ENCODE assay signal across 19 cellular contexts in genomic region chr16:48574766-48575165, GRCh38. TPM values are rescaled to one million over a fixed set of nuclear protein-coding genes. Genes with fewer than 3 reads are reported as not detected.
DNase-seq lines count a peak whose midpoint lies in the region; ATAC-seq and TF ChIP-seq lines count a peak whose summit lies in the region.
"Had no signal": no experiment of that assay in that cellular context is flagged by ENCODE, and none has a peak within 500 bp of the region (broad histone marks: within the 10 kb centered on the region; RNA-seq: fewer than 3 reads in every experiment).

No MANE protein-coding gene starts in this region.

- intact Hi-C loops in Right ventricle myocardium superior (cut with DNase I) (no loop called here), cardiac septum (cut with DNase I) (no loop called here)

- no peak overlapping the region for H2AFZ ChIP-seq in smooth muscle cell (ENCODE audit: low read depth)

- H3K4me2 ChIP-seq in smooth muscle cell, result no peak overlapping the region
- H3K4me2 ChIP-seq: BLaER1, SK-N-SH had no signal

- ATAC-seq in Right ventricle myocardium superior (ENCODE audit: poor library complexity) (peak; percentile 33), RWPE2 (ENCODE audit: low read depth) (0 out of 3 replicates have a peak, but pooled peaks have one; percentile 49), foreskin keratinocyte (peak; percentile 54)
- ATAC-seq: psoas muscle had no signal

- H3K9me3 ChIP-seq in RWPE2 (ENCODE audit: severe bottlenecking), result no peaks in the 10 kb centered on the region
- no peaks in the 10 kb centered on the region for H3K9me3 ChIP-seq in smooth muscle cell (replicated peaks; ENCODE audit: low read depth)
- H3K9me3 ChIP-seq: psoas muscle, SK-N-SH had no signal

- H3K4me3 ChIP-seq in RWPE2 (ENCODE audit: severe bottlenecking), result no peak overlapping the region
- H3K4me3 ChIP-seq in smooth muscle cell, result no peak overlapping the region
- H3K4me3 ChIP-seq: ascending aorta, BLaER1, HAP-1, psoas muscle, skin epidermis, tibial artery had no signal

- TF ChIP-seq CTCF in RWPE2 (IDR thresholded peaks at IDR 0.05; ENCODE audit: poor library complexity, severe bottlenecking), result no peak
- TF ChIP-seq CTCF in foreskin keratinocyte (conservative IDR thresholded peaks at IDR 0.05), result no peak
- no peak for TF ChIP-seq CTCF in smooth muscle cell (IDR thresholded peaks at IDR 0.05; ENCODE audit: borderline replicate concordance, insufficient read depth, poor library complexity, severe bottlenecking)

- no peak for DNase-seq in Right ventricle myocardium superior
- no peak for DNase-seq in cardiac septum (ENCODE audit: low spot score)
- DNase-seq in RWPE2 (ENCODE audit: low spot score), result no peak
- no peak for DNase-seq in foreskin keratinocyte
- DNase-seq in smooth muscle cell (lab: John Stamatoyannopoulos, UW; ENCODE audit: unreplicated experiment), result no peak
- DNase-seq in mucosa of gallbladder (ENCODE audit: low spot score), result no peak
- no peak for DNase-seq in SKM-1 treated with dmso at 0.1 percent for 144 hours (lab: John Stamatoyannopoulos, UW; ENCODE audit: unreplicated experiment)
- DNase-seq: activated CD4-positive, alpha-beta T cell treated with anti-CD3 and anti-CD28 coated beads, Interleukin-2, amount 10 ng/mL, durations not matched to agents 7 days and 5 days; DMS53; NCI-H446; psoas muscle; SK-N-SH; T1000; tibial artery had no signal

- H3K4me1 ChIP-seq in RWPE2 (ENCODE audit: insufficient read depth, poor library complexity, severe bottlenecking) (peaks cover 21% of the 10 kb centered on the region), foreskin keratinocyte (peaks cover 15% of the 10 kb centered on the region), smooth muscle cell (ENCODE audit: low read depth) (no peaks in the 10 kb centered on the region)
- H3K4me1 ChIP-seq: HAP-1 had no signal

- WGBS in smooth muscle cell (ENCODE audit: low lambda C conversion rate), result 88% methylated on average over 2 of the region's 2 CpGs

- H3K27me3 ChIP-seq in RWPE2 (ENCODE audit: insufficient read depth, poor library complexity, severe bottlenecking) (no peaks in the 10 kb centered on the region), foreskin keratinocyte (no peaks in the 10 kb centered on the region), smooth muscle cell (ENCODE audit: low read depth) (no peaks in the 10 kb centered on the region)
- H3K27me3 ChIP-seq: ascending aorta, BLaER1, tibial artery had no signal

- H4K20me1 ChIP-seq in smooth muscle cell (ENCODE audit: low read depth), result peaks cover 98% of the 10 kb centered on the region

- H3F3A ChIP-seq in smooth muscle cell (ENCODE audit: low read depth), result no peaks in the 10 kb centered on the region

- no peak overlapping the region for H3K27ac ChIP-seq in RWPE2 (ENCODE audit: poor library complexity, severe bottlenecking)
- H3K27ac ChIP-seq in foreskin keratinocyte, result no peak overlapping the region
- peak overlapping the region; percentile 5 for H3K27ac ChIP-seq in smooth muscle cell (ENCODE audit: low read depth)
- H3K27ac ChIP-seq: ascending aorta, BLaER1, psoas muscle, RWPE1, tibial artery had no signal

- no peaks in the 10 kb centered on the region; the same call in 1 of the 2 replicates for H3K36me3 ChIP-seq in RWPE2 (ENCODE audit: low read depth)
- peaks cover 5% of the 10 kb centered on the region for H3K36me3 ChIP-seq in smooth muscle cell (ENCODE audit: low read depth)
- H3K36me3 ChIP-seq: ascending aorta, HAP-1, tibial artery had no signal

- no peak overlapping the region for H3K9ac ChIP-seq in smooth muscle cell (ENCODE audit: low read depth)
- H3K9ac ChIP-seq: BLaER1, SK-N-SH had no signal

- H3K79me2 ChIP-seq in smooth muscle cell (ENCODE audit: low read depth), result peaks cover 100% of the 10 kb centered on the region

RNA-seq across cellular contexts. Expression of gene N4BP1, which starts 35.2 kb away (rescaled TPM):
- total RNA-seq in Right ventricle myocardium superior (21.3 TPM), cardiac septum (20.9 TPM), foreskin keratinocyte (62.6 and 73.0 TPM in 2 replicates), smooth muscle cell (35.2 and 48.7 TPM in 2 replicates), mucosa of gallbladder (30.7 TPM)
- polyA plus RNA-seq in foreskin keratinocyte (41.3 and 42.9 TPM in 2 replicates), smooth muscle cell (20.7 and 23.8 TPM in 2 replicates)
